Comparison of ENCODE assay signal across 8 cellular contexts in the genomic region with DNA sequence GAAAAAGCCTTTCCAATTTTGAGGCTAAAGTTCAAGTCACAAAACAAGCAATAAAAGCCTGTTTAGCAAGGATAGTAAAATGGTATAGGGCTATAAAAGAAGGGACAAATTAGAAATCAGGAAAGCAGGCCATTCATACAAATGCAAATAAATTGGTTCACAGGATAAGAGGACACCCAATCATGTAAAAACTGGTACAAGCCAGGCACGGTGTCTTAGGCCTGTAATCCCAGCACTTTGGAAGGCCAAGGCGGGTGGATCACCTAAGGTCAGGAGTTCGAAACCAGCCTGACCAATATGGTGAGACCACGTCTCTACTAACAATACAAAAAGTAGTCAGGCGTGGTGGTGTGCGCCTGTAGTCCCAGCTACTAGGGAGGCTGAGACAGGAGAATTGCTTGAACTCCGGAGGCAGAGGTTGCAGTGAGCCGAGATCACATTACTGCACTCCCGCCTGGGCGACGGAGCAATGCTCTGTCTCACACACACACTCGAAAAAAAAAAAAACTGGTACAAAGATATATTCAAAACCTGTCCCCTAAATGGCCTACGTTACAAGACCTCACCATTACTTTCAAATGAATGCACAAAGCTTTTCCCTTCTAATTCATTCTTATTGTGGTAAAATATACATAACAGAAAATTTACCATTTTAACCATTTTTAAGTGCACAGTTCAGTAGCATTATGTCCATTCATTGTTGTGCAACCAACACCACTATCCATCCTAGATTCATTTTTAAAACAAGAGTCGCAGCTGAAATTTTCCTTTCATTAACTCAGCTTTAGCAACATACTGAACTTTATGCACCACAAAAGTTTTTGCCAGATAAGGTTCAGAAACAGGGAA. TPM values are rescaled to one million over a fixed set of nuclear protein-coding genes. Genes with fewer than 3 reads are reported as not detected.
A peak's percentile ranks its signal among the peaks of the same experiment; 100 is the strongest.
DNase-seq lines count a peak whose midpoint lies in the region; ATAC-seq and TF ChIP-seq lines count a peak whose summit lies in the region.

No MANE protein-coding gene starts in this region.

- peak overlapping the region; percentile 95 for H3K4me2 ChIP-seq in fibroblast of lung (ENCODE audit: extremely low read depth, insufficient read depth, low read length)

- ATAC-seq in psoas muscle: no peak
- ATAC-seq in GM21737 (IDR thresholded peaks at IDR 0.05; ENCODE audit: unreplicated experiment): no peak

- peak overlapping the region; percentile 76 for H3K9ac ChIP-seq in fibroblast of lung (ENCODE audit: insufficient read depth, low read length)

- H3K27ac ChIP-seq in SJCRH30: peak overlapping the region; percentile 68
- H3K27ac ChIP-seq in fibroblast of lung (ENCODE audit: insufficient read depth, low read length): peak overlapping the region; percentile 85
- peak overlapping the region; percentile 72 for H3K27ac ChIP-seq in psoas muscle

- H3K4me1 ChIP-seq in SJCRH30 (peaks cover 11% of the 10 kb centered on the region), fibroblast of lung (ENCODE audit: control insufficient read depth, extremely low read depth, insufficient read depth, low read length) (peaks cover 4% of the 10 kb centered on the region), psoas muscle (no peaks in the 10 kb centered on the region)

- TF ChIP-seq CTCF in GM12864 (IDR thresholded peaks at IDR 0.05; ENCODE audit: low read depth, low read length, missing control alignments) (no peak), fibroblast of lung (conservative IDR thresholded peaks at IDR 0.05 in 1 of 2, IDR thresholded peaks at IDR 0.05 in 1 of 2; ENCODE audit: low read depth in 1 of 2, low read length in 2 of 2) (no peak), psoas muscle (IDR thresholded peaks at IDR 0.05) (no peak)

- H3K9me3 ChIP-seq in SJCRH30 (replicated peaks) (no peaks in the 10 kb centered on the region), fibroblast of lung (ENCODE audit: control insufficient read depth, insufficient read depth, low read depth, low read length) (no peaks in the 10 kb centered on the region), psoas muscle (no peaks in the 10 kb centered on the region)

- H3K27me3 ChIP-seq in SJCRH30 (no peaks in the 10 kb centered on the region), fibroblast of lung (ENCODE audit: control insufficient read depth, insufficient read depth, low read length) (no peaks in the 10 kb centered on the region), psoas muscle (ENCODE audit: insufficient read depth in 3 of 3, low read length in 2 of 3) (no peaks in the 10 kb centered on the region)

- peak overlapping the region; percentile 98 for H3K4me3 ChIP-seq in GM12864 (ENCODE audit: low read depth, low read length)
- peak overlapping the region; percentile 93 for H3K4me3 ChIP-seq in SJCRH30
- peak overlapping the region; percentile 75 to 96 (median 93) for H3K4me3 ChIP-seq in fibroblast of lung (replicated peaks in 1 of 4; ENCODE audit: control extremely low read depth in 1 of 4, insufficient read depth in 1 of 4, low read depth in 3 of 4, low read length in 4 of 4)
- peak overlapping the region; percentile 94 for H3K4me3 ChIP-seq in psoas muscle

- 81 to 83% (median 82%) methylated on average over 14 of the region's 14 CpGs for WGBS in psoas muscle, 3 donors

- H3K36me3 ChIP-seq in SJCRH30 (no peaks in the 10 kb centered on the region), fibroblast of lung (ENCODE audit: control insufficient read depth, insufficient read depth, low read length) (no peaks in the 10 kb centered on the region), psoas muscle (ENCODE audit: insufficient read depth in 1 of 2, low read depth in 1 of 2) (no peaks in the 10 kb centered on the region)

- H2AFZ ChIP-seq in fibroblast of lung (ENCODE audit: low read length): peak overlapping the region; percentile 99

- no peaks in the 10 kb centered on the region for H4K20me1 ChIP-seq in fibroblast of lung (ENCODE audit: control insufficient read depth, extremely low read depth, insufficient read depth, low read length)

- H3K79me2 ChIP-seq in fibroblast of lung (ENCODE audit: control insufficient read depth, insufficient read depth, low read length): no peaks in the 10 kb centered on the region

- no peak for DNase-seq in GM12864 (ENCODE audit: low read depth)
- DNase-seq in SJCRH30: peak; percentile 25 to 34
- peak in 1 of 2 donors; percentile 3 for DNase-seq in fibroblast of lung (ENCODE audit: low read depth in 2 of 2)
- DNase-seq in psoas muscle: no peak
- DNase-seq in NCI-H2081 (lab: John Stamatoyannopoulos, UW): no peak
- no peak for DNase-seq in midbrain (lab: John Stamatoyannopoulos, UW)
- DNase-seq in activated CD8-positive, alpha-beta memory T cell treated with anti-CD3 and anti-CD28 coated beads, Interleukin-2, amount 50 U/mL, for 4 hours: no peak

- intact Hi-C loops in psoas muscle (cut with DNase I): loop anchor here in 1 of 2 donors (5.0 kb wide), 2 partner anchors 255 to 275 kb away; a partner anchor contains a TSS

RNA-seq across cellular contexts. Expression of a gene that starts 1.1 kb away (rescaled TPM):
- total RNA-seq in SJCRH30 (2014; rRNA removed; shearing (Covaris generic)): 46.5 and 53.7 TPM in 2 replicates
- total RNA-seq in fibroblast of lung (10.2 and 11.0 TPM in 2 replicates), psoas muscle (1 to 10 TPM; 4.3 to 9.1 (median 6.8) TPM)
- polyA plus RNA-seq in fibroblast of lung (5.5 and 7.1 TPM in 2 replicates), psoas muscle (1 to 10 TPM; 2.3 to 4.3 (median 3.2) TPM)
- polyA plus RNA-seq in fibroblast of lung (2012): 2.4 and 2.9 TPM in 2 replicates
- 0.75 and 1.5 TPM in 2 replicates for polyA minus RNA-seq in fibroblast of lung (ENCODE audit: low replicate concordance)

Comparison
In these comparisons a context has a peak if more than half of its experiments do, and no peak if none do; other contexts are left out.
1. DNase-seq: peak in SJCRH30 (2 of 2); none in GM12864 (single experiment), psoas muscle (0 of 2), NCI-H2081 (0 of 2), midbrain (single experiment) and activated CD8-positive, alpha-beta memory T cell treated with anti-CD3 and anti-CD28 coated beads, Interleukin-2, amount 50 U/mL, for 4 hours (single experiment).
2. Peak in every context shown above with its lines, with median percentiles within 50 percentile points of each other: H3K4me3 ChIP-seq and H3K27ac ChIP-seq.